18 cellular contexts compared by ENCODE assay signal in the genomic region with DNA sequence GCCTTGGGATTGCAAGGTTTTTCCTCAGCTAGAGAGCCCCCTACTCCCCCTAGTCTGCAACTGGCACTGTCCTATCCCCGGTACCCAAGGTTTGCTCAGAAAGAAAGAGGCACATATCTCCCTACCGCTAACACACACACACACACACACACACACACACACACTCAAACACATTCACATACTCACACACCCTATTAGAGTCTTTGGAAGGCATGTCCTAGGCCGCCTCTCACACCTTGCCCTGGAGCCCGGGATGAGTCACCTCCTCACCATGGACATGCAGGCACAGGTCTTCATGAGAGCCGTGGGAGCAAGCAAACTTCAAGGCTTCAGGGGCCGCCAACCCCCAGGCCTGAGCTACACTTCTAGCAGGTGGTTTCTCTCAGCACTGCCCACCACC. TPM values are rescaled to one million over a fixed set of nuclear protein-coding genes. Genes with fewer than 3 reads are reported as not detected.
A peak's percentile ranks its signal among the peaks of the same experiment; 100 is the strongest.
DNase-seq lines count a peak whose midpoint lies in the region; ATAC-seq and TF ChIP-seq lines count a peak whose summit lies in the region.
"Had no signal": no experiment of that assay in that cellular context is flagged by ENCODE, and none has a peak within 500 bp of the region (broad histone marks: within the 10 kb centered on the region; RNA-seq: fewer than 3 reads in every experiment).

No MANE protein-coding gene starts in this region.

- TF ChIP-seq EP300 in ovary (IDR thresholded peaks at IDR 0.05) = no peak

- no peaks in the 10 kb centered on the region for H4K20me1 ChIP-seq in hepatocyte (ENCODE audit: insufficient read depth, poor library complexity, severe bottlenecking)

- no peaks in the 10 kb centered on the region for H3K79me2 ChIP-seq in hepatocyte

- H3K4me3 ChIP-seq in hepatocyte (no peak overlapping the region), ovary (no peak overlapping the region)
- H3K4me3 ChIP-seq: HAP-1, SJCRH30 had no signal

- DNase-seq in HT1080 (ENCODE audit: low read depth) (peak; percentile 14), SW480 (ENCODE audit: low spot score) (peak; percentile 74), hepatocyte (ENCODE audit: low spot score) (peak; percentile 48), ureter (ENCODE audit: low spot score) (peak; percentile 73), RKO (ENCODE audit: low spot score) (no peak), ovary (no peak)
- DNase-seq: AML-193, DND-41, GDM1, KG1, MM.1S, NCI-H187 treated with DMSO at 0.1 percent for 48 hours, NCI-H2171, NCI-H510A treated with DMSO at 0.1 percent for 48 hours, SJCRH30 had no signal

- H3K36me3 ChIP-seq in hepatocyte (replicated peaks; ENCODE audit: insufficient read depth, low read depth) = no peaks in the 10 kb centered on the region
- no peaks in the 10 kb centered on the region for H3K36me3 ChIP-seq in ovary
- H3K36me3 ChIP-seq: HAP-1, SJCRH30 had no signal

- TF ChIP-seq CTCF in hepatocyte (IDR thresholded peaks at IDR 0.05; ENCODE audit: poor library complexity) (no peak), ovary (IDR thresholded peaks at IDR 0.05) (no peak)

- no peak for ATAC-seq in HG03354 (IDR thresholded peaks at IDR 0.05; ENCODE audit: poor library complexity, severe bottlenecking, unreplicated experiment)

- H3K27me3 ChIP-seq in hepatocyte (no peaks in the 10 kb centered on the region), ovary (no peaks in the 10 kb centered on the region)
- H3K27me3 ChIP-seq: SJCRH30 had no signal

- H3K27ac ChIP-seq in hepatocyte (no peak overlapping the region), ovary (no peak overlapping the region)
- H3K27ac ChIP-seq: HL-60, SJCRH30 had no signal

- intact Hi-C loops in ovary (cut with DNase I) = no loop called here

- TF ChIP-seq POLR2A in ovary (IDR thresholded peaks at IDR 0.05) = no peak

- no peaks in the 10 kb centered on the region for H3K4me1 ChIP-seq in hepatocyte (ENCODE audit: insufficient read depth)
- no peaks in the 10 kb centered on the region for H3K4me1 ChIP-seq in ovary (ENCODE audit: insufficient read depth)

- no peak overlapping the region for H3K4me2 ChIP-seq in hepatocyte

- H3K9me3 ChIP-seq in hepatocyte (ENCODE audit: low read depth) (no peaks in the 10 kb centered on the region), ovary (no peaks in the 10 kb centered on the region)
- H3K9me3 ChIP-seq: HAP-1, SJCRH30 had no signal

- WGBS in hepatocyte (ENCODE audit: low lambda C conversion rate, missing lambda C conversion rate) = 73% methylated on average over 6 of the region's 6 CpGs
- WGBS in ovary, 3 donors = 81 to 92% (median 91%) methylated on average over 6 of the region's 6 CpGs

- H2AFZ ChIP-seq in hepatocyte = no peak overlapping the region

- H3K9me2 ChIP-seq in hepatocyte (replicated peaks; ENCODE audit: insufficient read depth) = no peaks in the 10 kb centered on the region

RNA-seq across cellular contexts. Expression of a gene that starts 49.2 kb away (rescaled TPM):
- total RNA-seq in HT1080 (2014; rRNA removed; shearing (Covaris generic)) = 12.1 and 12.8 TPM in 2 replicates
- polyA plus RNA-seq in HT1080 (2015; cell fraction: cytosol; rRNA removed) = 7.4 and 9.2 TPM in 2 replicates
- 10.2 and 10.6 TPM in 2 replicates for polyA plus RNA-seq in HT1080 (2015; cell fraction: nucleus; rRNA removed)
- total RNA-seq in hepatocyte (49.1 and 56.8 TPM in 2 replicates), ureter (24.9 TPM), ovary (10 to 100 TPM; 17.2 to 63.9 (median 51.1) TPM)
- polyA plus RNA-seq in hepatocyte (57.0 and 71.0 TPM in 2 replicates), ovary (10 to 100 TPM; 23.3 to 68.0 TPM)

Comparison
In these comparisons a context has a peak if more than half of its experiments do, and no peak if none do; other contexts are left out.
1. DNase-seq: peak in HT1080 (single experiment), SW480 (single experiment), hepatocyte (single experiment) and ureter (single experiment); none in RKO (single experiment) and ovary (0 of 5).